ENCODE assay signal across 25 cellular contexts in genomic region chr14:91729756-91730155, GRCh38. TPM values are rescaled to one million over a fixed set of nuclear protein-coding genes. Genes with fewer than 3 reads are reported as not detected.
"Had no signal": no experiment of that assay in that cellular context is flagged by ENCODE, and none has a peak within 500 bp of the region (broad histone marks: within the 10 kb centered on the region; RNA-seq: fewer than 3 reads in every experiment).

No MANE protein-coding gene starts in this region.

- ATAC-seq: activated T-helper 17 cell treated with anti-CD3 and anti-CD28 coated beads, Interleukin-2, amount 50 U/mL, for 72 hours had no signal

- H3K36me3 ChIP-seq: brain microvascular endothelial cell, cardiac muscle cell, Peyer's patch, SJCRH30 had no signal

- DNase-seq: activated CD4-positive, alpha-beta memory T cell treated with anti-CD3 and anti-CD28 coated beads for 36 hours; activated CD4-positive, alpha-beta T cell treated with anti-CD3 and anti-CD28 coated beads, Interleukin-2, amount 10 ng/mL, durations not matched to agents 7 days and 5 days; activated CD4-positive, CD25-positive, alpha-beta regulatory T cell; activated CD8-positive, alpha-beta memory T cell treated with anti-CD3 and anti-CD28 coated beads for 24 hours; activated gamma-delta T cell; activated naive CD4-positive, alpha-beta T cell treated with anti-CD3 and anti-CD28 coated beads for 36 hours; activated T-cell treated with anti-CD3 and anti-CD28 coated beads for 4 hours; activated T-cell treated with anti-CD3 and anti-CD28 coated beads, Interleukin-2, amount 50 U/mL, for 48 hours; amygdala; brain microvascular endothelial cell; MM.1S; NCI-H1105 treated with DMSO at 0.1 percent for 48 hours; NCI-H146; NCI-H187 treated with DMSO at 0.1 percent for 48 hours; NCI-H2081 treated with DMSO at 0.1 percent for 48 hours; NCI-H446; Peyer's patch; Right ventricle myocardium superior; SJCRH30; SK-N-SH; T-helper 1 cell had no signal

- H3K4me2 ChIP-seq: SK-N-SH had no signal

- H3K27ac ChIP-seq: brain microvascular endothelial cell, cardiac muscle cell, Peyer's patch, RWPE1, SJCRH30, VCaP had no signal

- H3K9me3 ChIP-seq: Peyer's patch, SJCRH30, SK-N-SH had no signal

- H3K9ac ChIP-seq: SK-N-SH had no signal

- H3K27me3 ChIP-seq: brain microvascular endothelial cell, cardiac muscle cell, Peyer's patch, SJCRH30 had no signal

- H3K4me1 ChIP-seq: Peyer's patch, SJCRH30 had no signal

- H3K4me3 ChIP-seq: cardiac muscle cell, Peyer's patch, SJCRH30 had no signal

RNA-seq across cellular contexts. Expression of gene CATSPERB, which starts 2.1 kb away (rescaled TPM):
- total RNA-seq: cardiac muscle cell, SJCRH30 had no signal
- polyA plus RNA-seq: cardiac muscle cell had no signal
